17 cellular contexts compared by ENCODE assay signal in the genomic region with DNA sequence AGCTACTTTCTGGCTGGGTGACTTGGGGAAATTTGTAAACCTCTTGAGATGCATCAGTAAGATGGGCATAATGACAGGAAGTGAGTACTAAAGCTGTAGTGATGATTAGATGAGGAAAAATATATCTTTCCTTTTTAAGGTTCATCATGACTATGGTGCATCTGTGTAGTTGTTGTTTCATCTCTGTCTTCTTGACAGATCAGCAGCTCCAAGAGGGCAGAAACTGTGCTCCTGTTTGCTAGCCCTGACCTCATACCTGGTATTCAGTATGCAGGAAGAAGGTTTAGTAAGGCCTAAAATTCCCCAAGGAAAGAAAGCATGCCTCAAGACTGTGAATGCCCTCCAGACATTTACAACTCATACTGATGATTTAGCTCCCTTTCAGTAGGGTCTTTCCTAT.
DNase-seq lines count a peak whose midpoint lies in the region; ATAC-seq, FAIRE-seq and TF ChIP-seq lines count a peak whose summit lies in the region.
"Had no signal": no experiment of that assay in that cellular context is flagged by ENCODE, and none has a peak within 500 bp of the region (broad histone marks: within the 10 kb centered on the region; RNA-seq: fewer than 3 reads in every experiment).

No MANE protein-coding gene starts in this region.

- FAIRE-seq in astrocyte (lab: Jason Lieb, UNC), result peak; percentile 34
- no peak for FAIRE-seq in H54 (lab: Jason Lieb, UNC)
- FAIRE-seq: G401.6, K562 had no signal

- TF ChIP-seq POLR2A in H54 (IDR thresholded peaks at IDR 0.05; ENCODE audit: low read depth, low read length), result no peak

- no peak overlapping the region for H3K9ac ChIP-seq in astrocyte (ENCODE audit: low read length)

- H3K4me3 Mint-ChIP-seq in astrocyte (ENCODE audit: unreplicated experiment), result no peak overlapping the region
- H3K4me3 Mint-ChIP-seq in memory B cell, result no peak overlapping the region
- no peak overlapping the region for H3K4me3 Mint-ChIP-seq in immature natural killer cell

- no peaks in the 10 kb centered on the region for H3K9me3 ChIP-seq in astrocyte (ENCODE audit: insufficient read depth, low read depth, low read length)

- no peaks in the 10 kb centered on the region for H3K27me3 ChIP-seq in astrocyte (ENCODE audit: insufficient read depth, low read length)

- TF ChIP-seq CTCF in GM12865 (IDR thresholded peaks at IDR 0.05; ENCODE audit: insufficient read depth, low read depth, low read length, missing control alignments), result no peak
- no peak for TF ChIP-seq CTCF in astrocyte (IDR thresholded peaks at IDR 0.05; ENCODE audit: insufficient read depth, low read depth, low read length)

- no peak overlapping the region for H3K27ac ChIP-seq in astrocyte (ENCODE audit: low read depth, low read length)
- H3K27ac ChIP-seq: SK-N-MC had no signal

- ATAC-seq in memory B cell (ENCODE audit: low read depth), result peak; percentile 44
- ATAC-seq: K562 had no signal

- no peak overlapping the region for H3K4me2 ChIP-seq in astrocyte (ENCODE audit: low read length)

- DNase-seq in GM12865 (ENCODE audit: low read depth) (peak; percentile 10), HT1080 (ENCODE audit: low read depth) (peak; percentile 34), astrocyte (ENCODE audit: low read depth) (no peak), memory B cell (ENCODE audit: low spot score in 2 of 2) (no peak), NCI-H2227 treated with DMSO at 0.1 percent for 48 hours (lab: John Stamatoyannopoulos, UW) (no peak), immature natural killer cell (no peak), NCI-H187 treated with DMSO at 0.1 percent for 48 hours (lab: John Stamatoyannopoulos, UW) (no peak), H54 (ENCODE audit: insufficient read length, low spot score) (no peak)
- DNase-seq: DMS79, GOT3, HFFc6, NCI-H1436 treated with DMSO at 0.1 percent for 48 hours, NCI-H226, NCI-H526 treated with DMSO at 0.1 percent for 48 hours had no signal

- no peaks in the 10 kb centered on the region for H3K36me3 ChIP-seq in astrocyte (ENCODE audit: insufficient read depth, low read length)

- H3K27ac Mint-ChIP-seq in astrocyte (ENCODE audit: unreplicated experiment), result no peak overlapping the region
- H3K27ac Mint-ChIP-seq in memory B cell, result peak overlapping the region; percentile 69
- H3K27ac Mint-ChIP-seq in immature natural killer cell, result no peak overlapping the region

- no peak overlapping the region for H2AFZ ChIP-seq in astrocyte (ENCODE audit: low read depth, low read length)

- H3K4me3 ChIP-seq in GM12865 (ENCODE audit: low read depth, low read length), result no peak overlapping the region
- no peak overlapping the region for H3K4me3 ChIP-seq in astrocyte (ENCODE audit: insufficient read depth, low read depth, low read length)
- H3K4me3 ChIP-seq: K562, SK-N-MC had no signal

- H3K27me3 Mint-ChIP-seq in astrocyte (ENCODE audit: low read depth, unreplicated experiment), result no peaks in the 10 kb centered on the region
- H3K27me3 Mint-ChIP-seq in memory B cell, result peaks cover 2% of the 10 kb centered on the region
- H3K27me3 Mint-ChIP-seq in immature natural killer cell (ENCODE audit: low read depth in 3 of 3), result peaks cover 1 to 7% (median 5%) of the 10 kb centered on the region in 3 donors

- H4K20me1 ChIP-seq in astrocyte (ENCODE audit: insufficient read depth, low read length), result peaks cover 59% of the 10 kb centered on the region

- H3K4me1 Mint-ChIP-seq in astrocyte (ENCODE audit: low read depth, unreplicated experiment) (peaks cover 69% of the 10 kb centered on the region), memory B cell (peaks cover 29% of the 10 kb centered on the region), immature natural killer cell (no peaks in the 10 kb centered on the region)

- H3K4me1 ChIP-seq in astrocyte (ENCODE audit: insufficient read depth, low read length), result peaks cover 11% of the 10 kb centered on the region

- H3K36me3 Mint-ChIP-seq in astrocyte (ENCODE audit: low read depth, unreplicated experiment) (peaks cover 46% of the 10 kb centered on the region), memory B cell (peaks cover 5% of the 10 kb centered on the region), immature natural killer cell (no peaks in the 10 kb centered on the region)

- peaks cover 16% of the 10 kb centered on the region for H3K79me2 ChIP-seq in astrocyte (ENCODE audit: insufficient read depth, low read length)

- H3K9me3 Mint-ChIP-seq in astrocyte (ENCODE audit: unreplicated experiment) (no peaks in the 10 kb centered on the region), memory B cell (no peaks in the 10 kb centered on the region), immature natural killer cell (peaks cover 0 to 4% (median 0%) of the 10 kb centered on the region in 6 donors)
- H3K9me3 Mint-ChIP-seq: HFFc6 had no signal

Comparison
In these comparisons a context has a peak if more than half of its experiments do, and no peak if none do; other contexts are left out.
1. DNase-seq: peak in GM12865 (single experiment) and HT1080 (single experiment); none in astrocyte (single experiment), memory B cell (0 of 2), NCI-H2227 treated with DMSO at 0.1 percent for 48 hours (single experiment), immature natural killer cell (0 of 3), NCI-H187 treated with DMSO at 0.1 percent for 48 hours (single experiment) and H54 (single experiment).